In the genomic region with DNA sequence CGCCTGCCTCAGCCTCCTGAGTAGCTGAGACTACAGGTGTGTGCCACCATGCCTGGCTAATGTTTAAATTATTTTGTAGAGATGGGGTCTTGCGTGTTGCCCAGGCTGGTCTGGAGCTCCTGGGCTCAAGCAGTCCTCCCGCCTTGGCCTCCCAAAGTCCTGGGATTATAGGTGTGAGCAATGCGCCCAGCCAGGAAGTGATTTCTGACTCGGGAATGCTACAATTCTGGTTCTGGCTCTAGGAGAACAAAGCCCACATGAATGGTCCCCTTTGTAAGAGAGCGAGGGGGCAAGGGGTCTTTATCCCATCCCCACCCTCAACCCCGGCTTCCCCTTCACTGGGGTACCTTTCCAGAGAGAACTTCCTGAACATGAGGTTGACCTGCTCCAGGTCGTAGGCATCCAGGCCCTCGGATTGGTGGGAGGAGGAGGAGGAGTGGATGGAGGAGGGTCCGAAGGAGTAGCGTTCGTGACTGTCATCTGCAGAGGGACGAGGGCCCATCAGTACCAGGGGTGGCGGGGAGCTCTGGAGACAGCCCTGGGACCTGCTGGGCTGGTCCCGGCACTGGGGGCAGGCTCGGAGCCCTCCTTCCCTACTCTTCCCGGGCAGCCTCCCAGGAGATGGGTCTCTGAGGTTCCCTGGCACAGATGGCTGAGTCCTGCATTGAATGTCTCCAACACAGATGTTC, we compare ENCODE assay signal across 1 cellular context.
TF ChIP-seq lines count a peak whose summit lies in the region.

No MANE protein-coding gene starts in this region.

TF ChIP-seq in HCT116, 20 proteins besides CTCF, POLR2A, EP300 and RAD21 (continued from another document):
- TF ChIP-seq, protein P1, sequence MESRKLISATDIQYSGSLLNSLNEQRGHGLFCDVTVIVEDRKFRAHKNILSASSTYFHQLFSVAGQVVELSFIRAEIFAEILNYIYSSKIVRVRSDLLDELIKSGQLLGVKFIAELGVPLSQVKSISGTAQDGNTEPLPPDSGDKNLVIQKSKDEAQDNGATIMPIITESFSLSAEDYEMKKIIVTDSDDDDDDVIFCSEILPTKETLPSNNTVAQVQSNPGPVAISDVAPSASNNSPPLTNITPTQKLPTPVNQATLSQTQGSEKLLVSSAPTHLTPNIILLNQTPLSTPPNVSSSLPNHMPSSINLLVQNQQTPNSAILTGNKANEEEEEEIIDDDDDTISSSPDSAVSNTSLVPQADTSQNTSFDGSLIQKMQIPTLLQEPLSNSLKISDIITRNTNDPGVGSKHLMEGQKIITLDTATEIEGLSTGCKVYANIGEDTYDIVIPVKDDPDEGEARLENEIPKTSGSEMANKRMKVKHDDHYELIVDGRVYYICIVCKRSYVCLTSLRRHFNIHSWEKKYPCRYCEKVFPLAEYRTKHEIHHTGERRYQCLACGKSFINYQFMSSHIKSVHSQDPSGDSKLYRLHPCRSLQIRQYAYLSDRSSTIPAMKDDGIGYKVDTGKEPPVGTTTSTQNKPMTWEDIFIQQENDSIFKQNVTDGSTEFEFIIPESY (IDR thresholded peaks at IDR 0.05; ENCODE audit: extremely low read depth, insufficient replicate concordance, low read length) = no peak
- TF ChIP-seq, protein P2, sequence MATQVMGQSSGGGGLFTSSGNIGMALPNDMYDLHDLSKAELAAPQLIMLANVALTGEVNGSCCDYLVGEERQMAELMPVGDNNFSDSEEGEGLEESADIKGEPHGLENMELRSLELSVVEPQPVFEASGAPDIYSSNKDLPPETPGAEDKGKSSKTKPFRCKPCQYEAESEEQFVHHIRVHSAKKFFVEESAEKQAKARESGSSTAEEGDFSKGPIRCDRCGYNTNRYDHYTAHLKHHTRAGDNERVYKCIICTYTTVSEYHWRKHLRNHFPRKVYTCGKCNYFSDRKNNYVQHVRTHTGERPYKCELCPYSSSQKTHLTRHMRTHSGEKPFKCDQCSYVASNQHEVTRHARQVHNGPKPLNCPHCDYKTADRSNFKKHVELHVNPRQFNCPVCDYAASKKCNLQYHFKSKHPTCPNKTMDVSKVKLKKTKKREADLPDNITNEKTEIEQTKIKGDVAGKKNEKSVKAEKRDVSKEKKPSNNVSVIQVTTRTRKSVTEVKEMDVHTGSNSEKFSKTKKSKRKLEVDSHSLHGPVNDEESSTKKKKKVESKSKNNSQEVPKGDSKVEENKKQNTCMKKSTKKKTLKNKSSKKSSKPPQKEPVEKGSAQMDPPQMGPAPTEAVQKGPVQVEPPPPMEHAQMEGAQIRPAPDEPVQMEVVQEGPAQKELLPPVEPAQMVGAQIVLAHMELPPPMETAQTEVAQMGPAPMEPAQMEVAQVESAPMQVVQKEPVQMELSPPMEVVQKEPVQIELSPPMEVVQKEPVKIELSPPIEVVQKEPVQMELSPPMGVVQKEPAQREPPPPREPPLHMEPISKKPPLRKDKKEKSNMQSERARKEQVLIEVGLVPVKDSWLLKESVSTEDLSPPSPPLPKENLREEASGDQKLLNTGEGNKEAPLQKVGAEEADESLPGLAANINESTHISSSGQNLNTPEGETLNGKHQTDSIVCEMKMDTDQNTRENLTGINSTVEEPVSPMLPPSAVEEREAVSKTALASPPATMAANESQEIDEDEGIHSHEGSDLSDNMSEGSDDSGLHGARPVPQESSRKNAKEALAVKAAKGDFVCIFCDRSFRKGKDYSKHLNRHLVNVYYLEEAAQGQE (IDR thresholded peaks at IDR 0.05; ENCODE audit: low read depth) = no peak
- TF ChIP-seq JUND (IDR thresholded peaks at IDR 0.05) (no peak), TCF7L2 (IDR thresholded peaks at IDR 0.05; ENCODE audit: borderline replicate concordance, extremely low read depth, insufficient read depth, insufficient read length) (no peak), ELF1 (IDR thresholded peaks at IDR 0.05; ENCODE audit: borderline replicate concordance, low read depth) (no peak)
- TF ChIP-seq, protein P3, sequence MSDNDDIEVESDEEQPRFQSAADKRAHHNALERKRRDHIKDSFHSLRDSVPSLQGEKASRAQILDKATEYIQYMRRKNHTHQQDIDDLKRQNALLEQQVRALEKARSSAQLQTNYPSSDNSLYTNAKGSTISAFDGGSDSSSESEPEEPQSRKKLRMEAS (IDR thresholded peaks at IDR 0.05) = no peak
